In the genomic region with DNA sequence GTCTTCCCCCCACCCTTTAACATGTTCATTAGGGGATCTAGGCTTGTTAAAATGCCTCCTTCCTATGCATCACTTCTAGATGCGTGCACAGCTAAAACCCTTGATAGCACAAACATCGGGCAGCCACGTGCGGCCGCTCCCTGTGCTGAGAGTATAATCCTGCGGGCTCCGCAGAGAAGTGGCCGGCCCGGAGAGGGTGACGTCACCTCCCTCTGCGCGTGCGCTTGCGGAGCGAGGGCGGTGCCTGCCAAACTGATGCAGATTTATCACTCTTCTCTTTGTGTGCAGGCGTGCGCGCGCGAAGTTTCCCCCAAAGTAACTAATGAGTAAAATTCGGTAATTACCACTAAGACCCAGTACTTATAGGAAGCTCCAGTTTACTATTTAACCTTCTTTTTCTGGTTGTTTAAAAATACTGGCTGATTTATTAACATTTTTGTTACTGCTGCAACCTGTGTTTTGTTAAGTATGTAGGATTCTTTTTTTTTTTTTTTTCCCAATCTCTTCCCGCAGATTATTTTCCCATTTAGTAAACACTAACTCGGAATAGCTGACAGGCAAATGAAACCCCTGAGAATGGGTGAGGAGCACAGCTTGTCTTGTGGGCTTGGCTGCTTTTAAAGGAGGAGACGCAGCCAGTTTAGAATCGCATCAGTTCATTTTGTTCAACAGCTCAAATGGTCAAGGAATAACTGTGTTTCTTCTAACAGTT, we compare ENCODE assay signal across 1 cellular context.
TF ChIP-seq lines count a peak whose summit lies in the region.

No MANE protein-coding gene starts in this region.

TF ChIP-seq in A549, 52 proteins besides CTCF, POLR2A, EP300 and RAD21 (continued from another document):
- TF ChIP-seq, protein P1, sequence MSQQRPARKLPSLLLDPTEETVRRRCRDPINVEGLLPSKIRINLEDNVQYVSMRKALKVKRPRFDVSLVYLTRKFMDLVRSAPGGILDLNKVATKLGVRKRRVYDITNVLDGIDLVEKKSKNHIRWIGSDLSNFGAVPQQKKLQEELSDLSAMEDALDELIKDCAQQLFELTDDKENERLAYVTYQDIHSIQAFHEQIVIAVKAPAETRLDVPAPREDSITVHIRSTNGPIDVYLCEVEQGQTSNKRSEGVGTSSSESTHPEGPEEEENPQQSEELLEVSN (IDR thresholded peaks at IDR 0.05; ENCODE audit: borderline replicate concordance, low read depth) = peak; percentile 62; the same call in 1 of the 2 replicates
- TF ChIP-seq CBX8 (IDR thresholded peaks at IDR 0.05) (no peak), ZFP36 (IDR thresholded peaks at IDR 0.05; ENCODE audit: borderline replicate concordance, partially characterized antibody) (no peak), RCOR1 (IDR thresholded peaks at IDR 0.05; ENCODE audit: low read depth, low read length) (no peak), FOSB (CRISPR knock-in tag; IDR thresholded peaks at IDR 0.05) (no peak), RFX5 (IDR thresholded peaks at IDR 0.05) (no peak), TFCP2L1 (CRISPR knock-in tag; IDR thresholded peaks at IDR 0.05) (no peak), HEYL (CRISPR knock-in tag; IDR thresholded peaks at IDR 0.05) (no peak), ZC3H11A (IDR thresholded peaks at IDR 0.05) (no peak), SMC3 (IDR thresholded peaks at IDR 0.05) (no peak), RNF2 (IDR thresholded peaks at IDR 0.05; ENCODE audit: borderline replicate concordance, low read depth) (no peak), MYC (IDR thresholded peaks at IDR 0.05; ENCODE audit: borderline replicate concordance, low read length) (peak; percentile 97), RARB (CRISPR knock-in tag; IDR thresholded peaks at IDR 0.05) (no peak), NPAS2 (CRISPR knock-in tag; IDR thresholded peaks at IDR 0.05; ENCODE audit: borderline replicate concordance) (no peak), NFE2L2 (conservative IDR thresholded peaks at IDR 0.05; ENCODE audit: low read length) (no peak), HOXB5 (CRISPR knock-in tag; IDR thresholded peaks at IDR 0.05) (peak; percentile 30; the same call in 1 of the 2 replicates), HOXB13 (CRISPR knock-in tag; IDR thresholded peaks at IDR 0.05; ENCODE audit: low read depth) (no peak), BHLHE40 (IDR thresholded peaks at IDR 0.05; ENCODE audit: low read depth, low read length) (peak; percentile 66), NR3C1 (IDR thresholded peaks at IDR 0.05) (no peak)
- TF ChIP-seq, protein P2, sequence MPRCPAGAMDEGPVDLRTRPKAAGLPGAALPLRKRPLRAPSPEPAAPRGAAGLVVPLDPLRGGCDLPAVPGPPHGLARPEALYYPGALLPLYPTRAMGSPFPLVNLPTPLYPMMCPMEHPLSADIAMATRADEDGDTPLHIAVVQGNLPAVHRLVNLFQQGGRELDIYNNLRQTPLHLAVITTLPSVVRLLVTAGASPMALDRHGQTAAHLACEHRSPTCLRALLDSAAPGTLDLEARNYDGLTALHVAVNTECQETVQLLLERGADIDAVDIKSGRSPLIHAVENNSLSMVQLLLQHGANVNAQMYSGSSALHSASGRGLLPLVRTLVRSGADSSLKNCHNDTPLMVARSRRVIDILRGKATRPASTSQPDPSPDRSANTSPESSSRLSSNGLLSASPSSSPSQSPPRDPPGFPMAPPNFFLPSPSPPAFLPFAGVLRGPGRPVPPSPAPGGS (IDR thresholded peaks at IDR 0.05) = 0 out of 3 replicates have a peak, but pooled peaks have one; percentile 54
- TF ChIP-seq, protein P3, sequence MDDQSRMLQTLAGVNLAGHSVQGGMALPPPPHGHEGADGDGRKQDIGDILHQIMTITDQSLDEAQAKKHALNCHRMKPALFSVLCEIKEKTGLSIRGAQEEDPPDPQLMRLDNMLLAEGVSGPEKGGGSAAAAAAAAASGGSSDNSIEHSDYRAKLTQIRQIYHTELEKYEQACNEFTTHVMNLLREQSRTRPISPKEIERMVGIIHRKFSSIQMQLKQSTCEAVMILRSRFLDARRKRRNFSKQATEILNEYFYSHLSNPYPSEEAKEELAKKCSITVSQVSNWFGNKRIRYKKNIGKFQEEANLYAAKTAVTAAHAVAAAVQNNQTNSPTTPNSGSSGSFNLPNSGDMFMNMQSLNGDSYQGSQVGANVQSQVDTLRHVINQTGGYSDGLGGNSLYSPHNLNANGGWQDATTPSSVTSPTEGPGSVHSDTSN (IDR thresholded peaks at IDR 0.05) = 0 out of 2 replicates have a peak, but pooled peaks have one; percentile 32
- TF ChIP-seq, protein P4, sequence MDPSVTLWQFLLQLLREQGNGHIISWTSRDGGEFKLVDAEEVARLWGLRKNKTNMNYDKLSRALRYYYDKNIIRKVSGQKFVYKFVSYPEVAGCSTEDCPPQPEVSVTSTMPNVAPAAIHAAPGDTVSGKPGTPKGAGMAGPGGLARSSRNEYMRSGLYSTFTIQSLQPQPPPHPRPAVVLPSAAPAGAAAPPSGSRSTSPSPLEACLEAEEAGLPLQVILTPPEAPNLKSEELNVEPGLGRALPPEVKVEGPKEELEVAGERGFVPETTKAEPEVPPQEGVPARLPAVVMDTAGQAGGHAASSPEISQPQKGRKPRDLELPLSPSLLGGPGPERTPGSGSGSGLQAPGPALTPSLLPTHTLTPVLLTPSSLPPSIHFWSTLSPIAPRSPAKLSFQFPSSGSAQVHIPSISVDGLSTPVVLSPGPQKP (IDR thresholded peaks at IDR 0.05; ENCODE audit: low read depth, low read length) = no peak
- TF ChIP-seq, protein P5, sequence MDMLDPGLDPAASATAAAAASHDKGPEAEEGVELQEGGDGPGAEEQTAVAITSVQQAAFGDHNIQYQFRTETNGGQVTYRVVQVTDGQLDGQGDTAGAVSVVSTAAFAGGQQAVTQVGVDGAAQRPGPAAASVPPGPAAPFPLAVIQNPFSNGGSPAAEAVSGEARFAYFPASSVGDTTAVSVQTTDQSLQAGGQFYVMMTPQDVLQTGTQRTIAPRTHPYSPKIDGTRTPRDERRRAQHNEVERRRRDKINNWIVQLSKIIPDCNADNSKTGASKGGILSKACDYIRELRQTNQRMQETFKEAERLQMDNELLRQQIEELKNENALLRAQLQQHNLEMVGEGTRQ (IDR thresholded peaks at IDR 0.05) = peak; percentile 54; the same call in 1 of the 2 replicates
